ENCODE assay signal across 24 cellular contexts in the genomic region with DNA sequence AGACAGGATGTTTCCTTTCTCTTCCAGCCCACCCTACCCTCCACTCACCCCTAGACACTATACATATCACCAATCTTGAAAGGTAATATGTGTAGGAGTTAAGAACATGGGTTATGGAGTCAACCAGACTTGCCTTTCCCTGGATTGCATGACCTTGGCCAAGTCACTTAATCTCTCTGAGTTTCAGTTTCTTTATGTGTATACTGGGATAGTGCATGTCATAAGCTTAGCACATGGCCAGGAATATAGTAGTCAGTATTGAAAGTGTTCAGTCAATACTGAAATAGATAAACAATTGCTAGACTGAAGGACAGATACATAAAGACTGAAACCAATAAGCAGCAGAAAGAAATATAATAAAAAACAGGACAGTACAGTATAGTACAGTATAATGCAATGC.
A peak's percentile ranks its signal among the peaks of the same experiment; 100 is the strongest.
DNase-seq lines count a peak whose midpoint lies in the region; ATAC-seq, FAIRE-seq and TF ChIP-seq lines count a peak whose summit lies in the region.
"Had no signal": no experiment of that assay in that cellular context is flagged by ENCODE, and none has a peak within 500 bp of the region (broad histone marks: within the 10 kb centered on the region; RNA-seq: fewer than 3 reads in every experiment).

No MANE protein-coding gene starts in this region.

- H2BK5ac ChIP-seq in trophoblast cell (ENCODE audit: low read depth, low read length, poor library complexity) = no peak overlapping the region

- no peaks in the 10 kb centered on the region for H3K36me3 Mint-ChIP-seq in activated CD8-positive, alpha-beta T cell treated with anti-CD3 and anti-CD28 coated beads for 36 hours (ENCODE audit: low read depth)
- peaks cover 13% of the 10 kb centered on the region for H3K36me3 Mint-ChIP-seq in activated CD8-positive, alpha-beta T cell treated with anti-CD3 and anti-CD28 coated beads, Interleukin-2, amount 10 ng/mL, durations not matched to agents 7 days and 5 days (ENCODE audit: low read depth)

- no peaks in the 10 kb centered on the region for H4K20me1 ChIP-seq in OCI-LY3 (ENCODE audit: insufficient read depth, low read length)

- H2BK12ac ChIP-seq in trophoblast cell (ENCODE audit: low read length) = no peak overlapping the region

- no peaks in the 10 kb centered on the region for H3K79me2 ChIP-seq in OCI-LY3 (ENCODE audit: low read length)
- H3K79me2 ChIP-seq in trophoblast cell (ENCODE audit: control insufficient read depth, insufficient read depth, low read length, poor library complexity) = no peaks in the 10 kb centered on the region

- POLR2A ChIA-PET in activated CD8-positive, alpha-beta T cell treated with anti-CD3 and anti-CD28 coated beads for 36 hours (lab: Charles Lee) = interaction anchor here (1.4 kb wide), 1 partner anchor 284 kb away, joined by 3 read pairs; no protein-coding TSS in a partner anchor
- POLR2A ChIA-PET in activated CD8-positive, alpha-beta T cell treated with anti-CD3 and anti-CD28 coated beads, Interleukin-2, amount 10 ng/mL, durations not matched to agents 7 days and 5 days (lab: Charles Lee) = interaction anchor here (0.8 kb wide), 1 partner anchor 26 kb away, joined by 3 read pairs; no protein-coding TSS in a partner anchor

- no peak for TF ChIP-seq CTCF in activated CD8-positive, alpha-beta T cell treated with anti-CD3 and anti-CD28 coated beads for 36 hours (IDR thresholded peaks at IDR 0.05)
- no peak for TF ChIP-seq CTCF in OCI-LY3 (IDR thresholded peaks at IDR 0.05; ENCODE audit: low read depth, low read length)

- H4K8ac ChIP-seq in trophoblast cell (ENCODE audit: low read depth, low read length) = no peak overlapping the region

- H3K27me3 ChIP-seq in OCI-LY3 (ENCODE audit: low read depth, low read length) = no peaks in the 10 kb centered on the region
- no peaks in the 10 kb centered on the region for H3K27me3 ChIP-seq in small intestine (ENCODE audit: control insufficient read depth in 2 of 2, insufficient read depth in 2 of 2, low read length in 2 of 2)
- H3K27me3 ChIP-seq in trophoblast cell (ENCODE audit: insufficient read depth, low read length) = no peaks in the 10 kb centered on the region
- H3K27me3 ChIP-seq: BE2C, body of pancreas, right lobe of liver, uterus had no signal

- no peak overlapping the region for H2AK5ac ChIP-seq in trophoblast cell (ENCODE audit: low read length)

- H3K27me3 Mint-ChIP-seq in activated CD8-positive, alpha-beta T cell treated with anti-CD3 and anti-CD28 coated beads for 36 hours = no peaks in the 10 kb centered on the region
- no peaks in the 10 kb centered on the region for H3K27me3 Mint-ChIP-seq in activated CD8-positive, alpha-beta T cell treated with anti-CD3 and anti-CD28 coated beads, Interleukin-2, amount 10 ng/mL, durations not matched to agents 7 days and 5 days (ENCODE audit: low read depth)

- FAIRE-seq in small intestine (lab: Jason Lieb, UNC) = no peak
- FAIRE-seq: H54 had no signal

- no peak overlapping the region for H2BK120ac ChIP-seq in trophoblast cell (ENCODE audit: insufficient read depth, low read length, poor library complexity)

- H3K4me3 ChIP-seq in OCI-LY3 (ENCODE audit: low read length) (peak overlapping the region; percentile 37; the same call in 1 of the 2 replicates), small intestine (ENCODE audit: low read depth in 1 of 2, low read length in 2 of 2) (no peak overlapping the region), trophoblast cell (ENCODE audit: low read depth, low read length) (no peak overlapping the region)
- H3K4me3 ChIP-seq: body of pancreas, right lobe of liver, uterus had no signal

- DNase-seq in activated CD8-positive, alpha-beta T cell treated with anti-CD3 and anti-CD28 coated beads for 36 hours = no peak
- DNase-seq in activated CD8-positive, alpha-beta T cell treated with anti-CD3 and anti-CD28 coated beads, Interleukin-2, amount 10 ng/mL, durations not matched to agents 7 days and 5 days = no peak
- peak; percentile 8 for DNase-seq in small intestine
- DNase-seq in G401 (ENCODE audit: low spot score) = no peak
- no peak for DNase-seq in trophoblast cell
- DNase-seq in NCI-H1417 treated with DMSO at 0.1 percent for 48 hours (lab: John Stamatoyannopoulos, UW) = no peak
- DNase-seq: activated T-cell treated with anti-CD3 and anti-CD28 coated beads, Interleukin-2, amount 50 U/mL, for 48 hours; BE2C; body of pancreas; immature natural killer cell; midbrain; NCI-H1105 treated with DMSO at 0.1 percent for 48 hours; NCI-H2107; NCI-H510A; NK-92 treated with Interleukin-12 subunit alpha and Interleukin-12 subunit beta, amount 100 ng/mL, for 24 hours; right lobe of liver; stimulated activated CD4-positive, alpha-beta T cell treated with anti-CD3 and anti-CD28 coated beads, Interleukin-15, amount 100 ng/mL, for 24 hours; stimulated activated CD8-positive, alpha-beta memory T cell treated with anti-CD3 and anti-CD28 coated beads, Interleukin-4, amount 100 ng/mL, for 48 hours; substantia nigra; uterus had no signal

- CTCF ChIA-PET in activated CD8-positive, alpha-beta T cell treated with anti-CD3 and anti-CD28 coated beads for 36 hours (lab: Charles Lee) = interaction anchor here (0.9 to 1.0 kb wide), 2 partner anchors 21 to 23 kb away, joined by 3 read pairs; no protein-coding TSS in a partner anchor
- CTCF ChIA-PET in activated CD8-positive, alpha-beta T cell treated with anti-CD3 and anti-CD28 coated beads, Interleukin-2, amount 10 ng/mL, durations not matched to agents 7 days and 5 days (lab: Charles Lee) = interaction anchor here (1.3 kb wide), 1 partner anchor 15 kb away, joined by 3 read pairs; no protein-coding TSS in a partner anchor

- H3K27ac ChIP-seq in OCI-LY3 (ENCODE audit: low read length) (peak overlapping the region; percentile 89), small intestine (ENCODE audit: low read depth in 1 of 2, low read length in 1 of 2) (no peak overlapping the region), trophoblast cell (ENCODE audit: low read depth, low read length) (no peak overlapping the region)
- H3K27ac ChIP-seq: body of pancreas, epithelial cell of prostate, right lobe of liver, uterus had no signal

- peak overlapping the region; percentile 22 for H3K27ac Mint-ChIP-seq in activated CD8-positive, alpha-beta T cell treated with anti-CD3 and anti-CD28 coated beads for 36 hours
- H3K27ac Mint-ChIP-seq in activated CD8-positive, alpha-beta T cell treated with anti-CD3 and anti-CD28 coated beads, Interleukin-2, amount 10 ng/mL, durations not matched to agents 7 days and 5 days = no peak overlapping the region
- H3K27ac Mint-ChIP-seq: immature natural killer cell had no signal

- no peak overlapping the region for H2AFZ ChIP-seq in OCI-LY3 (ENCODE audit: low read depth, low read length)
- no peak overlapping the region for H2AFZ ChIP-seq in trophoblast cell (ENCODE audit: insufficient read depth, low read length, poor library complexity)

- no peak overlapping the region for H4K12ac ChIP-seq in trophoblast cell (ENCODE audit: low read depth, low read length)

- no peak overlapping the region for H4K91ac ChIP-seq in trophoblast cell (ENCODE audit: low read depth, low read length)

- no peak overlapping the region for H3K14ac ChIP-seq in trophoblast cell (ENCODE audit: low read length)

- H3K23ac ChIP-seq in trophoblast cell (ENCODE audit: low read length) = no peak overlapping the region

- peaks cover 6% of the 10 kb centered on the region for H3K9me3 Mint-ChIP-seq in activated CD8-positive, alpha-beta T cell treated with anti-CD3 and anti-CD28 coated beads for 36 hours
- H3K9me3 Mint-ChIP-seq in activated CD8-positive, alpha-beta T cell treated with anti-CD3 and anti-CD28 coated beads, Interleukin-2, amount 10 ng/mL, durations not matched to agents 7 days and 5 days (ENCODE audit: insufficient read depth) = peaks cover 5% of the 10 kb centered on the region
- H3K9me3 Mint-ChIP-seq: immature natural killer cell had no signal

- in situ Hi-C loops in G401 (cut with HindIII; ENCODE audit: low sequenced_read_pairs) = no loop called here

- H3K4me1 Mint-ChIP-seq in activated CD8-positive, alpha-beta T cell treated with anti-CD3 and anti-CD28 coated beads for 36 hours (ENCODE audit: low read depth) = peaks cover 62% of the 10 kb centered on the region
- peaks cover 50% of the 10 kb centered on the region for H3K4me1 Mint-ChIP-seq in activated CD8-positive, alpha-beta T cell treated with anti-CD3 and anti-CD28 coated beads, Interleukin-2, amount 10 ng/mL, durations not matched to agents 7 days and 5 days (ENCODE audit: low read depth)
- H3K4me1 Mint-ChIP-seq: immature natural killer cell had no signal

- H3K9ac ChIP-seq in OCI-LY3 (ENCODE audit: low read length) (peak overlapping the region; percentile 69; the same call in 1 of the 2 replicates), trophoblast cell (ENCODE audit: low read length) (no peak overlapping the region)

- peaks cover 12% of the 10 kb centered on the region for H3K79me1 ChIP-seq in trophoblast cell (ENCODE audit: low read length)

- no peaks in the 10 kb centered on the region; the same call in 1 of the 2 replicates for H3K9me3 ChIP-seq in OCI-LY3 (ENCODE audit: insufficient read depth, low read length)
- H3K9me3 ChIP-seq in small intestine (ENCODE audit: control insufficient read depth, low read depth) = no peaks in the 10 kb centered on the region
- H3K9me3 ChIP-seq in trophoblast cell (ENCODE audit: insufficient read depth, low read depth, low read length) = peaks cover 2% of the 10 kb centered on the region
- H3K9me3 ChIP-seq: BE2C, body of pancreas, right lobe of liver, uterus had no signal

- H3K4me3 Mint-ChIP-seq in activated CD8-positive, alpha-beta T cell treated with anti-CD3 and anti-CD28 coated beads for 36 hours = no peak overlapping the region
- H3K4me3 Mint-ChIP-seq in activated CD8-positive, alpha-beta T cell treated with anti-CD3 and anti-CD28 coated beads, Interleukin-2, amount 10 ng/mL, durations not matched to agents 7 days and 5 days = no peak overlapping the region
- H3K4me3 Mint-ChIP-seq: immature natural killer cell had no signal

- no peak overlapping the region for H3K18ac ChIP-seq in trophoblast cell (ENCODE audit: low read length)

- no peak for ATAC-seq in activated CD8-positive, alpha-beta T cell treated with anti-CD3 and anti-CD28 coated beads for 36 hours
- ATAC-seq in activated CD8-positive, alpha-beta T cell treated with anti-CD3 and anti-CD28 coated beads, Interleukin-2, amount 10 ng/mL, durations not matched to agents 7 days and 5 days = no peak
- peak; percentile 23 for ATAC-seq in HG02623 (IDR thresholded peaks at IDR 0.05; ENCODE audit: unreplicated experiment)
- ATAC-seq: body of pancreas, right lobe of liver had no signal

- peaks cover 79% of the 10 kb centered on the region for H3K4me1 ChIP-seq in OCI-LY3 (ENCODE audit: low read length)
- H3K4me1 ChIP-seq in small intestine (ENCODE audit: control insufficient read depth in 2 of 2, insufficient read depth in 1 of 2, low read depth in 1 of 2, low read length in 1 of 2) = no peaks in the 10 kb centered on the region
- H3K4me1 ChIP-seq in trophoblast cell (ENCODE audit: control insufficient read depth in 1 of 2, insufficient read depth in 2 of 2, low read length in 2 of 2) = peaks cover 14 to 19% of the 10 kb centered on the region in 2 experiments
- H3K4me1 ChIP-seq: BE2C, uterus had no signal

- no peak overlapping the region for H3K4ac ChIP-seq in trophoblast cell (ENCODE audit: low read depth, low read length)

- peaks cover 21% of the 10 kb centered on the region for H3K36me3 ChIP-seq in OCI-LY3 (replicated peaks; ENCODE audit: low read depth, low read length)
- no peaks in the 10 kb centered on the region for H3K36me3 ChIP-seq in small intestine (ENCODE audit: control insufficient read depth in 2 of 2, insufficient read depth in 2 of 2, low read length in 2 of 2)
- H3K36me3 ChIP-seq in trophoblast cell (ENCODE audit: control insufficient read depth in 1 of 2, insufficient read depth in 2 of 2, low read length in 2 of 2) = peaks cover 0 to 2% of the 10 kb centered on the region in 2 experiments
- H3K36me3 ChIP-seq: BE2C, right lobe of liver, uterus had no signal

- H3K4me2 ChIP-seq in OCI-LY3 (ENCODE audit: low read length) (peak overlapping the region; percentile 68), trophoblast cell (ENCODE audit: low read length) (no peak overlapping the region)

- intact Hi-C loops in activated CD8-positive, alpha-beta T cell treated with anti-CD3 and anti-CD28 coated beads for 36 hours (cut with micrococcal nuclease) = no loop called here
